In genomic region chr1:244614113-244614836, GRCh38 we compare ENCODE assay signal across 25 cellular contexts. TPM values are rescaled to one million over a fixed set of nuclear protein-coding genes. Genes with fewer than 3 reads are reported as not detected.
A peak's percentile ranks its signal among the peaks of the same experiment; 100 is the strongest.
DNase-seq lines count a peak whose midpoint lies in the region; ATAC-seq and TF ChIP-seq lines count a peak whose summit lies in the region.
"Had no signal": no experiment of that assay in that cellular context is flagged by ENCODE, and none has a peak within 500 bp of the region (broad histone marks: within the 10 kb centered on the region; RNA-seq: fewer than 3 reads in every experiment).

No MANE protein-coding gene starts in this region.

- no peaks in the 10 kb centered on the region for H3K4me1 Mint-ChIP-seq in nephron progenitor cell
- H3K4me1 Mint-ChIP-seq: activated naive CD4-positive, alpha-beta T cell treated with anti-CD3 and anti-CD28 coated beads, Interleukin-2, amount 10 ng/mL, durations not matched to agents 7 days and 5 days; CD4-positive, CD25-positive, alpha-beta regulatory T cell; immature natural killer cell; naive thymus-derived CD4-positive, alpha-beta T cell had no signal

- no peak overlapping the region for H3K4me2 ChIP-seq in GM23248 (ENCODE audit: unreplicated experiment)
- no peak overlapping the region for H3K4me2 ChIP-seq in PC-3 (ENCODE audit: low read length)

- H3K9ac ChIP-seq in GM23248: no peak overlapping the region
- H3K9ac ChIP-seq in PC-3 (ENCODE audit: low read length): no peak overlapping the region

- H3K9me3 ChIP-seq in GM23248 (ENCODE audit: low read depth) (no peaks in the 10 kb centered on the region), PC-3 (ENCODE audit: low read length) (no peaks in the 10 kb centered on the region)
- H3K9me3 ChIP-seq: prostate gland, SJCRH30 had no signal

- H4K20me1 ChIP-seq in GM23248 (ENCODE audit: insufficient read depth) (no peaks in the 10 kb centered on the region), PC-3 (ENCODE audit: low read length) (no peaks in the 10 kb centered on the region)

- in situ Hi-C loops in GM23248 (cut with MboI): loop anchor here (25.0 kb wide), 1 partner anchor 423 kb away; no protein-coding TSS in a partner anchor

- CTCF ChIA-PET in PC-3 (lab: Charles Lee): no interaction called here

- no peaks in the 10 kb centered on the region for H3K9me3 Mint-ChIP-seq in nephron progenitor cell
- H3K9me3 Mint-ChIP-seq: activated naive CD4-positive, alpha-beta T cell treated with anti-CD3 and anti-CD28 coated beads, Interleukin-2, amount 10 ng/mL, durations not matched to agents 7 days and 5 days; activated T-cell treated with anti-CD3 and anti-CD28 coated beads, Interleukin-2, amount 50 U/mL, for 4 hours; CD4-positive, CD25-positive, alpha-beta regulatory T cell; HFFc6; immature natural killer cell had no signal

- TF ChIP-seq CTCF in PC-3 (conservative IDR thresholded peaks at IDR 0.05; ENCODE audit: low read depth, low read length) (no peak), fibroblast of pulmonary artery (IDR thresholded peaks at IDR 0.05; ENCODE audit: low read length, missing control alignments) (no peak), nephron progenitor cell (IDR thresholded peaks at IDR 0.05) (no peak)

- WGBS in GM23248 (ENCODE audit: low coverage in 1 of 2, low lambda C conversion rate in 2 of 2, missing lambda C conversion rate in 2 of 2), 2 experiments: 68 to 71% methylated on average over 9 of the region's 9 CpGs

- no peaks in the 10 kb centered on the region for H3K27me3 Mint-ChIP-seq in nephron progenitor cell (ENCODE audit: low read depth, poor library complexity)
- H3K27me3 Mint-ChIP-seq: activated naive CD4-positive, alpha-beta T cell treated with anti-CD3 and anti-CD28 coated beads, Interleukin-2, amount 10 ng/mL, durations not matched to agents 7 days and 5 days had no signal

- no peak overlapping the region for H2AFZ ChIP-seq in GM23248
- peak overlapping the region; percentile 39 for H2AFZ ChIP-seq in PC-3 (ENCODE audit: low read length)

- H3K4me3 ChIP-seq in GM23248 (no peak overlapping the region), PC-3 (ENCODE audit: low read length) (no peak overlapping the region), fibroblast of pulmonary artery (replicated peaks; ENCODE audit: low read depth, low read length) (no peak overlapping the region)
- H3K4me3 ChIP-seq: heart right ventricle, prostate gland, SJCRH30, spleen had no signal

- intact Hi-C loops in PC-3 (cut with micrococcal nuclease): no loop called here

- ATAC-seq in PC-3: peak; percentile 64
- ATAC-seq in HG02938 (IDR thresholded peaks at IDR 0.05; ENCODE audit: unreplicated experiment): no peak
- no peak for ATAC-seq in activated CD4-positive, CD25-positive, alpha-beta regulatory T cell treated with anti-CD3 and anti-CD28 coated beads, Interleukin-2, amount 50 U/mL, for 24 hours
- ATAC-seq: activated CD8-positive, alpha-beta T cell treated with anti-CD3 and anti-CD28 coated beads, Interleukin-2, amount 10 ng/mL, durations not matched to agents 7 days and 5 days; activated T-cell treated with anti-CD3 and anti-CD28 coated beads, Interleukin-2, amount 50 U/mL, for 4 hours; naive thymus-derived CD4-positive, alpha-beta T cell had no signal

- H3K4me1 ChIP-seq in GM23248 (ENCODE audit: insufficient read depth): no peaks in the 10 kb centered on the region
- H3K4me1 ChIP-seq in PC-3 (ENCODE audit: insufficient read depth, low read length): no peaks in the 10 kb centered on the region
- H3K4me1 ChIP-seq: heart right ventricle, prostate gland, SJCRH30, spleen had no signal

- BruUV-seq in PC-3 (replicated peaks; lab: Mats Ljungman, UMichigan): no TSS peak

- no peaks in the 10 kb centered on the region for H3K79me2 ChIP-seq in GM23248 (ENCODE audit: insufficient read depth)
- no peaks in the 10 kb centered on the region for H3K79me2 ChIP-seq in PC-3 (ENCODE audit: low read length)

- DNase-seq in GM23248: peak; percentile 4
- no peak for DNase-seq in PC-3
- peak; percentile 11 for DNase-seq in fibroblast of pulmonary artery (ENCODE audit: low read depth)
- DNase-seq in nephron progenitor cell: no peak
- no peak for DNase-seq in stimulated activated naive CD4-positive, alpha-beta T cell (lab: John Stamatoyannopoulos, UW)
- DNase-seq in activated T-cell treated with anti-CD3 and anti-CD28 coated beads, Interleukin-2, amount 50 U/mL, for 48 hours: no peak
- DNase-seq: activated CD4-positive, CD25-positive, alpha-beta regulatory T cell; activated CD8-positive, alpha-beta T cell treated with anti-CD3 and anti-CD28 coated beads, Interleukin-2, amount 10 ng/mL, durations not matched to agents 7 days and 5 days; activated naive CD4-positive, alpha-beta T cell treated with anti-CD3 and anti-CD28 coated beads, Interleukin-2, amount 10 ng/mL, durations not matched to agents 7 days and 5 days; activated T-cell treated with anti-CD3 and anti-CD28 coated beads, Interleukin-2, amount 50 U/mL, for 4 hours; aorta; CD4-positive, CD25-positive, alpha-beta regulatory T cell; effector CD8-positive, alpha-beta T cell; heart right ventricle; HFFc6; immature natural killer cell; mammary epithelial cell; naive thymus-derived CD4-positive, alpha-beta T cell; NCI-H524 treated with DMSO at 0.1 percent for 48 hours; SJCRH30; spleen; T-helper 2 cell had no signal

- POLR2A ChIA-PET in PC-3 (lab: Charles Lee; ENCODE audit: unreplicated experiment): no interaction called here

- no peaks in the 10 kb centered on the region for H3K27me3 ChIP-seq in GM23248 (replicated peaks; ENCODE audit: insufficient read depth)
- H3K27me3 ChIP-seq in PC-3 (ENCODE audit: low read length): no peaks in the 10 kb centered on the region
- H3K27me3 ChIP-seq: heart right ventricle, SJCRH30, spleen had no signal

- H3K27ac Mint-ChIP-seq in nephron progenitor cell: peak overlapping the region; percentile 18
- H3K27ac Mint-ChIP-seq: activated CD8-positive, alpha-beta T cell treated with anti-CD3 and anti-CD28 coated beads, Interleukin-2, amount 10 ng/mL, durations not matched to agents 7 days and 5 days; activated naive CD4-positive, alpha-beta T cell treated with anti-CD3 and anti-CD28 coated beads, Interleukin-2, amount 10 ng/mL, durations not matched to agents 7 days and 5 days; CD4-positive, CD25-positive, alpha-beta regulatory T cell; HFFc6; immature natural killer cell; naive thymus-derived CD4-positive, alpha-beta T cell had no signal

- no peaks in the 10 kb centered on the region for H3F3A ChIP-seq in GM23248 (ENCODE audit: insufficient read depth)
- H3F3A ChIP-seq in PC-3 (ENCODE audit: low read length, unreplicated experiment): no peaks in the 10 kb centered on the region

- no peaks in the 10 kb centered on the region for H3K36me3 Mint-ChIP-seq in nephron progenitor cell (ENCODE audit: low read depth)
- H3K36me3 Mint-ChIP-seq: activated naive CD4-positive, alpha-beta T cell treated with anti-CD3 and anti-CD28 coated beads, Interleukin-2, amount 10 ng/mL, durations not matched to agents 7 days and 5 days; CD4-positive, CD25-positive, alpha-beta regulatory T cell; immature natural killer cell; naive thymus-derived CD4-positive, alpha-beta T cell had no signal

- H3K36me3 ChIP-seq in GM23248 (ENCODE audit: low read depth) (no peaks in the 10 kb centered on the region), PC-3 (ENCODE audit: low read depth, low read length) (no peaks in the 10 kb centered on the region)
- H3K36me3 ChIP-seq: heart right ventricle, prostate gland, SJCRH30 had no signal

- H3K9me2 ChIP-seq in GM23248 (ENCODE audit: insufficient read depth) (no peaks in the 10 kb centered on the region), PC-3 (replicated peaks; ENCODE audit: low read length) (no peaks in the 10 kb centered on the region)

- H3K4me3 Mint-ChIP-seq in nephron progenitor cell: no peak overlapping the region
- H3K4me3 Mint-ChIP-seq: activated CD8-positive, alpha-beta T cell treated with anti-CD3 and anti-CD28 coated beads, Interleukin-2, amount 10 ng/mL, durations not matched to agents 7 days and 5 days; activated naive CD4-positive, alpha-beta T cell treated with anti-CD3 and anti-CD28 coated beads, Interleukin-2, amount 10 ng/mL, durations not matched to agents 7 days and 5 days; activated T-cell treated with anti-CD3 and anti-CD28 coated beads, Interleukin-2, amount 50 U/mL, for 4 hours; CD4-positive, CD25-positive, alpha-beta regulatory T cell; HFFc6; immature natural killer cell; naive thymus-derived CD4-positive, alpha-beta T cell had no signal

- H3K27ac ChIP-seq in GM23248: no peak overlapping the region
- H3K27ac ChIP-seq in PC-3 (ENCODE audit: low read length): no peak overlapping the region
- H3K27ac ChIP-seq: heart right ventricle, prostate gland, SJCRH30, spleen had no signal

RNA-seq across cellular contexts. Expression of gene DESI2, which starts 38.7 kb away (rescaled TPM):
- total RNA-seq in GM23248 (2014; rRNA removed; shearing (Covaris generic)): 58.9 and 65.9 TPM in 2 replicates
- 43.1 and 43.9 TPM in 2 replicates for polyA plus RNA-seq in GM23248 (2016; fragmentation: Nextera tagmentation; extraction: Ambion mirVana)
- total RNA-seq in PC-3 (2014; rRNA removed): 58.7 and 81.8 TPM in 2 replicates

Comparison
In these comparisons a context has a peak if more than half of its experiments do, and no peak if none do; other contexts are left out.
1. DNase-seq: peak in GM23248 (single experiment) and fibroblast of pulmonary artery (single experiment); none in PC-3 (single experiment), nephron progenitor cell (single experiment), stimulated activated naive CD4-positive, alpha-beta T cell (0 of 6) and activated T-cell treated with anti-CD3 and anti-CD28 coated beads, Interleukin-2, amount 50 U/mL, for 48 hours (0 of 2).